ENCODE assay signal across 11 cellular contexts in genomic region chr9:14205463-14205862, GRCh38.
DNase-seq lines count a peak whose midpoint lies in the region; ATAC-seq and TF ChIP-seq lines count a peak whose summit lies in the region.
"Had no signal": no experiment of that assay in that cellular context is flagged by ENCODE, and none has a peak within 500 bp of the region (broad histone marks: within the 10 kb centered on the region; RNA-seq: fewer than 3 reads in every experiment).

No MANE protein-coding gene starts in this region.

- POLR2A ChIA-PET in naive thymus-derived CD8-positive, alpha-beta T cell (lab: Charles Lee) = no interaction called here
- POLR2A ChIA-PET in WTC11 (lab: Charles Lee) = no interaction called here

- DNase-seq in HCEC 1CT (peak; percentile 53), foreskin keratinocyte (peak; percentile 81 to 91), sciatic nerve (ENCODE audit: low spot score) (no peak), colonic mucosa (no peak), WTC11 (ENCODE audit: low spot score) (no peak)
- no peak for DNase-seq in naive thymus-derived CD8-positive, alpha-beta T cell
- DNase-seq: GOT3; NK-92 treated with Interleukin-12 subunit alpha and Interleukin-12 subunit beta, amount 100 ng/mL, for 24 hours had no signal

- no peak overlapping the region for H3K27ac Mint-ChIP-seq in activated T-helper 17 cell treated with anti-CD3 and anti-CD28 coated beads, Interleukin-2, amount 50 U/mL, for 72 hours
- H3K27ac Mint-ChIP-seq in naive thymus-derived CD8-positive, alpha-beta T cell = no peak overlapping the region
- H3K27ac Mint-ChIP-seq in WTC11 = no peak overlapping the region

- peaks cover 14% of the 10 kb centered on the region for H3K27me3 Mint-ChIP-seq in activated T-helper 17 cell treated with anti-CD3 and anti-CD28 coated beads, Interleukin-2, amount 50 U/mL, for 72 hours
- peaks cover 0 to 15% (median 4%) of the 10 kb centered on the region in 5 donors for H3K27me3 Mint-ChIP-seq in naive thymus-derived CD8-positive, alpha-beta T cell
- no peaks in the 10 kb centered on the region for H3K27me3 Mint-ChIP-seq in WTC11 (ENCODE audit: low read depth)

- ATAC-seq in foreskin keratinocyte (peak; percentile 93), sciatic nerve (peak; percentile 13), WTC11 (no peak)
- no peak for ATAC-seq in activated T-helper 17 cell treated with anti-CD3 and anti-CD28 coated beads, Interleukin-2, amount 50 U/mL, for 72 hours (replicated peaks)
- no peak for ATAC-seq in naive thymus-derived CD8-positive, alpha-beta T cell

- TF ChIP-seq CTCF in VCaP (conservative IDR thresholded peaks at IDR 0.05) (no peak), foreskin keratinocyte (conservative IDR thresholded peaks at IDR 0.05) (no peak), colonic mucosa (IDR thresholded peaks at IDR 0.05) (no peak), WTC11 (IDR thresholded peaks at IDR 0.05) (no peak)

- H3K27me3 ChIP-seq in foreskin keratinocyte (no peaks in the 10 kb centered on the region), colonic mucosa (no peaks in the 10 kb centered on the region)
- H3K27me3 ChIP-seq: neutrophil had no signal

- intact Hi-C loops in sciatic nerve (cut with DNase I) = no loop called here
- intact Hi-C loops in colonic mucosa (cut with DNase I) = no loop called here

- no peak overlapping the region for H3K4me3 Mint-ChIP-seq in activated T-helper 17 cell treated with anti-CD3 and anti-CD28 coated beads, Interleukin-2, amount 50 U/mL, for 72 hours
- H3K4me3 Mint-ChIP-seq in naive thymus-derived CD8-positive, alpha-beta T cell = no peak overlapping the region
- no peak overlapping the region for H3K4me3 Mint-ChIP-seq in WTC11

- H3K4me1 ChIP-seq in foreskin keratinocyte = peaks cover 25% of the 10 kb centered on the region
- H3K4me1 ChIP-seq in colonic mucosa = no peaks in the 10 kb centered on the region

- H3K36me3 ChIP-seq in colonic mucosa = no peaks in the 10 kb centered on the region
- H3K36me3 ChIP-seq: neutrophil had no signal

- H3K9me3 ChIP-seq in colonic mucosa = no peaks in the 10 kb centered on the region
- H3K9me3 ChIP-seq: neutrophil had no signal

- H3K9ac ChIP-seq in colonic mucosa (ENCODE audit: low read depth in 2 of 2, low read length in 2 of 2) = no peak overlapping the region

- H3K9me3 Mint-ChIP-seq in activated T-helper 17 cell treated with anti-CD3 and anti-CD28 coated beads, Interleukin-2, amount 50 U/mL, for 72 hours = peaks cover 4% of the 10 kb centered on the region
- peaks cover 0 to 11% (median 3%) of the 10 kb centered on the region in 9 donors for H3K9me3 Mint-ChIP-seq in naive thymus-derived CD8-positive, alpha-beta T cell
- no peaks in the 10 kb centered on the region for H3K9me3 Mint-ChIP-seq in WTC11

- H3K27ac ChIP-seq in VCaP (peak overlapping the region; percentile 52), foreskin keratinocyte (no peak overlapping the region), colonic mucosa (no peak overlapping the region)
- H3K27ac ChIP-seq: neutrophil had no signal

- no peaks in the 10 kb centered on the region for H3K36me3 Mint-ChIP-seq in activated T-helper 17 cell treated with anti-CD3 and anti-CD28 coated beads, Interleukin-2, amount 50 U/mL, for 72 hours (ENCODE audit: low read depth)
- H3K36me3 Mint-ChIP-seq in naive thymus-derived CD8-positive, alpha-beta T cell = no peaks in the 10 kb centered on the region
- H3K36me3 Mint-ChIP-seq in WTC11 = no peaks in the 10 kb centered on the region; the same call in 1 of the 2 replicates

- H3K4me3 ChIP-seq in colonic mucosa = no peak overlapping the region

- no peaks in the 10 kb centered on the region for H3K4me1 Mint-ChIP-seq in activated T-helper 17 cell treated with anti-CD3 and anti-CD28 coated beads, Interleukin-2, amount 50 U/mL, for 72 hours
- H3K4me1 Mint-ChIP-seq in naive thymus-derived CD8-positive, alpha-beta T cell = no peaks in the 10 kb centered on the region
- H3K4me1 Mint-ChIP-seq in WTC11 = peaks cover 24% of the 10 kb centered on the region

- CTCF ChIA-PET in WTC11 (lab: Charles Lee) = no interaction called here

TF ChIP-seq in WTC11, 78 proteins besides CTCF, POLR2A, EP300 and RAD21:
- TF ChIP-seq KAT7 (CRISPR knock-in tag; IDR thresholded peaks at IDR 0.05; ENCODE audit: borderline replicate concordance) = no peak
- TF ChIP-seq, protein P1, sequence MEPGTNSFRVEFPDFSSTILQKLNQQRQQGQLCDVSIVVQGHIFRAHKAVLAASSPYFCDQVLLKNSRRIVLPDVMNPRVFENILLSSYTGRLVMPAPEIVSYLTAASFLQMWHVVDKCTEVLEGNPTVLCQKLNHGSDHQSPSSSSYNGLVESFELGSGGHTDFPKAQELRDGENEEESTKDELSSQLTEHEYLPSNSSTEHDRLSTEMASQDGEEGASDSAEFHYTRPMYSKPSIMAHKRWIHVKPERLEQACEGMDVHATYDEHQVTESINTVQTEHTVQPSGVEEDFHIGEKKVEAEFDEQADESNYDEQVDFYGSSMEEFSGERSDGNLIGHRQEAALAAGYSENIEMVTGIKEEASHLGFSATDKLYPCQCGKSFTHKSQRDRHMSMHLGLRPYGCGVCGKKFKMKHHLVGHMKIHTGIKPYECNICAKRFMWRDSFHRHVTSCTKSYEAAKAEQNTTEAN (CRISPR knock-in tag; IDR thresholded peaks at IDR 0.05) = no peak
- TF ChIP-seq ZNF281 (CRISPR knock-in tag; IDR thresholded peaks at IDR 0.05) = no peak

Comparison
In these comparisons a context has a peak if more than half of its experiments do, and no peak if none do; other contexts are left out.
1. DNase-seq: peak in HCEC 1CT (single experiment) and foreskin keratinocyte (2 of 2); none in sciatic nerve (single experiment), colonic mucosa (single experiment), naive thymus-derived CD8-positive, alpha-beta T cell (0 of 10) and WTC11 (single experiment).
2. ATAC-seq: peak in foreskin keratinocyte (single experiment) and sciatic nerve (single experiment); none in activated T-helper 17 cell treated with anti-CD3 and anti-CD28 coated beads, Interleukin-2, amount 50 U/mL, for 72 hours (single experiment), naive thymus-derived CD8-positive, alpha-beta T cell (0 of 2) and WTC11 (single experiment).